Comparison of ENCODE assay signal across 25 cellular contexts in the genomic region with DNA sequence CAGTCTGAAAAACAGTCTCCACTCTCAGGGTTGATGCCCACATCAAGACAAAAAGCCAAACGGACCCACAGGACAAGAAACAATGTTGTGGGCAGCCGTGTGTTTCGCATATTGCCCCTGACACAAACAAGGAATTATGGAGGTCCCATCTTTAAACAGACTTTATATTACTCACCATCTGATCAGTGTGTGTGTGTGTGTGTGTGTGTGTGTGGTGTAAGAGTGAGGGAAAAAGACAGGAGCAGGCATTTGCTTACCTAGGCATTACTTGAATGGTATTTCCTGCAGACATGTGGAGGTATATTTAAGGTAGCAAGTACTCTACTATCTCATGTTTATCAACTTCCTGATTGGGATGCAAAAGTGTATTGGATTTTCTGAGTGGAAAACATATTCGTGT.
DNase-seq lines count a peak whose midpoint lies in the region; ATAC-seq and TF ChIP-seq lines count a peak whose summit lies in the region.
"Had no signal": no experiment of that assay in that cellular context is flagged by ENCODE, and none has a peak within 500 bp of the region (broad histone marks: within the 10 kb centered on the region; RNA-seq: fewer than 3 reads in every experiment).

No MANE protein-coding gene starts in this region.

- CTCF ChIA-PET in IMR-90 (lab: Yijun Ruan, JAX) = no interaction called here

- H3K56ac ChIP-seq in IMR-90 (ENCODE audit: extremely low read depth, insufficient read depth, low read length) = no peak overlapping the region

- in situ Hi-C loops in IMR-90 (cut with MboI; ENCODE audit: low sequenced_read_pairs) (no loop called here), transverse colon (cut with MboI; ENCODE audit: low pct_ligation_motif_present in 1 of 4, low pct_unique_long_range_greater_than_20kb in 1 of 4, low sequenced_read_pairs in 3 of 4) (loop anchor here in 2 of 4 donors (10.0 to 25.0 kb wide), 2 partner anchors 66 to 167 kb away; no protein-coding TSS in a partner anchor), brain microvascular endothelial cell (cut with HindIII; ENCODE audit: low pct_ligation_motif_present, low sequenced_read_pairs) (no loop called here)

- intact Hi-C loops in IMR-90 (cut with micrococcal nuclease) = loop anchor here (5.0 kb wide), 2 partner anchors 68 to 282 kb away; no protein-coding TSS in a partner anchor
- intact Hi-C loops in dendritic cell treated with granulocyte-macrophage colony-stimulating factor and Interleukin-4, amounts not matched to agents 40 ng/mL and 50 ng/mL, for 4 days (cut with micrococcal nuclease) = loop anchor here (5.0 kb wide), 2 partner anchors 63 to 182 kb away; partner anchors contain the start of gene SPRED1
- intact Hi-C loops in transverse colon (cut with DNase I; ENCODE audit: low total_unique reads) = no loop called here

- H3K27ac Mint-ChIP-seq in dendritic cell treated with granulocyte-macrophage colony-stimulating factor and Interleukin-4, amounts not matched to agents 40 ng/mL and 50 ng/mL, for 4 days = peak overlapping the region; percentile 99
- peak overlapping the region; percentile 98 for H3K27ac Mint-ChIP-seq in mesothelial cell of epicardium
- H3K27ac Mint-ChIP-seq: activated naive CD8-positive, alpha-beta T cell; naive thymus-derived CD8-positive, alpha-beta T cell had no signal

- H3K4me1 Mint-ChIP-seq in dendritic cell treated with granulocyte-macrophage colony-stimulating factor and Interleukin-4, amounts not matched to agents 40 ng/mL and 50 ng/mL, for 4 days (ENCODE audit: low read depth) = peaks cover 84% of the 10 kb centered on the region
- H3K4me1 Mint-ChIP-seq in mesothelial cell of epicardium = peaks cover 79% of the 10 kb centered on the region

- H3K23ac ChIP-seq in IMR-90 (ENCODE audit: low read depth, low read length) = no peak overlapping the region

- peaks cover 0 to 8% of the 10 kb centered on the region in 2 experiments; a peak in 1 of 4 replicates for H3K79me1 ChIP-seq in IMR-90 (ENCODE audit: low read depth in 1 of 2, low read length in 2 of 2)

- H2AFZ ChIP-seq in IMR-90 (replicated peaks; ENCODE audit: low read length, poor library complexity) = no peak overlapping the region
- H2AFZ ChIP-seq: GM23248, parathyroid adenoma had no signal

- no peak for TF ChIP-seq POLR2A in IMR-90 (IDR thresholded peaks at IDR 0.05; ENCODE audit: low read depth, low read length)
- TF ChIP-seq POLR2A in transverse colon (IDR thresholded peaks at IDR 0.05) = no peak

- H3K9me3 ChIP-seq in IMR-90 (ENCODE audit: control insufficient read depth, insufficient read depth, low read length) = no peaks in the 10 kb centered on the region
- no peaks in the 10 kb centered on the region for H3K9me3 ChIP-seq in transverse colon
- H3K9me3 ChIP-seq: right atrium auricular region, SJSA1, thoracic aorta had no signal

- no peak overlapping the region for H3K4me2 ChIP-seq in IMR-90 (ENCODE audit: low read depth, low read length)

- no peak overlapping the region for H3K4ac ChIP-seq in IMR-90 (ENCODE audit: low read depth, low read length)

- H2AK5ac ChIP-seq in IMR-90 (ENCODE audit: low read depth, low read length) = no peak overlapping the region

- no peaks in the 10 kb centered on the region for H4K20me1 ChIP-seq in IMR-90 (ENCODE audit: insufficient read depth, low read length)

- no peak overlapping the region for H2BK20ac ChIP-seq in IMR-90 (ENCODE audit: low read depth, low read length)

- H3K9me1 ChIP-seq in IMR-90 (ENCODE audit: insufficient read depth, low read length) = peaks cover 12% of the 10 kb centered on the region; the same call in 1 of the 2 replicates

- H3K27ac ChIP-seq in IMR-90 (ENCODE audit: insufficient read depth, low read length) = no peak overlapping the region
- peak overlapping the region; percentile 84 to 95 (median 92) for H3K27ac ChIP-seq in transverse colon
- no peak overlapping the region for H3K27ac ChIP-seq in brain microvascular endothelial cell
- H3K27ac ChIP-seq: foreskin keratinocyte, GM23248, parathyroid adenoma, SJSA1 had no signal

- H4K5ac ChIP-seq in IMR-90 (ENCODE audit: low read depth, low read length) = no peak overlapping the region

- TF ChIP-seq CTCF in IMR-90 (conservative IDR thresholded peaks at IDR 0.05; ENCODE audit: low read depth, low read length) (no peak), mesothelial cell of epicardium (IDR thresholded peaks at IDR 0.05; ENCODE audit: unreplicated experiment) (no peak), transverse colon (IDR thresholded peaks at IDR 0.05) (no peak), brain microvascular endothelial cell (IDR thresholded peaks at IDR 0.05; ENCODE audit: low read depth, low read length, missing control alignments) (no peak)

- H4K91ac ChIP-seq in IMR-90 (ENCODE audit: insufficient read depth, low read depth, low read length) = no peak overlapping the region; the same call in 1 of the 2 replicates

- H4K8ac ChIP-seq in IMR-90 (ENCODE audit: low read depth in 2 of 2, low read length in 2 of 2) = no peak overlapping the region

- H2AK9ac ChIP-seq in IMR-90 (replicated peaks; ENCODE audit: low read depth, low read length, poor library complexity) = peak overlapping the region; percentile 82

- POLR2A ChIA-PET in IMR-90 (lab: Charles Lee; ENCODE audit: unreplicated experiment) = no interaction called here

- no peak overlapping the region for H3K9ac ChIP-seq in IMR-90 (ENCODE audit: low read depth, low read length)
- H3K9ac ChIP-seq: GM23248, parathyroid adenoma had no signal

- no peaks in the 10 kb centered on the region for H3K9me3 Mint-ChIP-seq in dendritic cell treated with granulocyte-macrophage colony-stimulating factor and Interleukin-4, amounts not matched to agents 40 ng/mL and 50 ng/mL, for 4 days
- no peaks in the 10 kb centered on the region for H3K9me3 Mint-ChIP-seq in mesothelial cell of epicardium

- dilution Hi-C loops in IMR-90 (cut with HindIII; ENCODE audit: low sequenced_read_pairs, unreplicated experiment) = no loop called here

- H3K4me1 ChIP-seq in IMR-90 (ENCODE audit: control insufficient read depth, insufficient read depth, low read length) = peaks cover 9% of the 10 kb centered on the region
- H3K4me1 ChIP-seq in transverse colon = peaks cover 3 to 57% (median 33%) of the 10 kb centered on the region in 4 donors
- H3K4me1 ChIP-seq: parathyroid adenoma had no signal

- H2BK120ac ChIP-seq in IMR-90 (ENCODE audit: low read depth, low read length) = peak overlapping the region; percentile 11; the same call in 1 of the 2 replicates

- ATAC-seq in IMR-90 (ENCODE audit: low read depth) (no peak), GM21825 (IDR thresholded peaks at IDR 0.05; ENCODE audit: unreplicated experiment) (no peak)
- ATAC-seq: foreskin keratinocyte; naive thymus-derived CD8-positive, alpha-beta T cell had no signal

- TF ChIP-seq RAD21 in IMR-90 (IDR thresholded peaks at IDR 0.05; ENCODE audit: low read length) = no peak

- H3K36me3 ChIP-seq in IMR-90 (ENCODE audit: control insufficient read depth, insufficient read depth, low read length) = no peaks in the 10 kb centered on the region
- no peaks in the 10 kb centered on the region for H3K36me3 ChIP-seq in transverse colon
- H3K36me3 ChIP-seq in brain microvascular endothelial cell (replicated peaks) = no peaks in the 10 kb centered on the region
- H3K36me3 ChIP-seq: right atrium auricular region, SJSA1, thoracic aorta had no signal

- peaks cover 15% of the 10 kb centered on the region for H3K27me3 Mint-ChIP-seq in dendritic cell treated with granulocyte-macrophage colony-stimulating factor and Interleukin-4, amounts not matched to agents 40 ng/mL and 50 ng/mL, for 4 days
- H3K27me3 Mint-ChIP-seq in mesothelial cell of epicardium (ENCODE audit: low read depth) = no peaks in the 10 kb centered on the region

- no peak overlapping the region for H3K14ac ChIP-seq in IMR-90 (replicated peaks; ENCODE audit: low read depth, low read length)

- H2BK5ac ChIP-seq in IMR-90 (ENCODE audit: low read depth, low read length, poor library complexity, severe bottlenecking) = no peak overlapping the region

- H3K4me3 ChIP-seq in IMR-90 (ENCODE audit: insufficient read depth, low read depth, low read length) (no peak overlapping the region), transverse colon (no peak overlapping the region), brain microvascular endothelial cell (ENCODE audit: low read depth, low read length) (no peak overlapping the region)
- H3K4me3 ChIP-seq: coronary artery, GM23248, right atrium auricular region, SJSA1, thoracic aorta had no signal

- no peak for TF ChIP-seq EP300 in transverse colon (IDR thresholded peaks at IDR 0.05; ENCODE audit: low read depth)

- WGBS in IMR-90 (ENCODE audit: extremely low coverage in 2 of 2, insufficient read length in 1 of 2), 2 experiments = no CpG with 5 or more reads among the region's 4 CpGs
- WGBS in transverse colon (ENCODE audit: low coverage in 1 of 2), 2 donors = 82 to 86% methylated on average over 2 to 4 of the region's 4 CpGs

- DNase-seq in IMR-90 = peak; percentile 32
- DNase-seq in mesothelial cell of epicardium (ENCODE audit: low spot score in 2 of 2, unreplicated experiment in 2 of 2) = no peak
- DNase-seq in transverse colon = no peak
- DNase-seq in NCI-H69 (lab: John Stamatoyannopoulos, UW) = no peak
- DNase-seq in brain microvascular endothelial cell = no peak
- DNase-seq: activated CD4-positive, alpha-beta T cell treated with anti-CD3 and anti-CD28 coated beads for 48 hours; aorta; effector memory CD4-positive, alpha-beta T cell; head of caudate nucleus; naive thymus-derived CD8-positive, alpha-beta T cell; NCI-H1105; NCI-H187; NCI-H2171; RPMI8226; stimulated activated naive CD4-positive, alpha-beta T cell had no signal

- peak overlapping the region; percentile 37; the same call in 1 of the 3 replicates for H2BK15ac ChIP-seq in IMR-90 (ENCODE audit: low read depth, low read length)

- BruUV-seq in IMR-90 (replicated peaks; lab: Mats Ljungman, UMichigan) = no TSS peak

- H3K27me3 ChIP-seq in IMR-90 (ENCODE audit: control insufficient read depth, insufficient read depth, low read length) = no peaks in the 10 kb centered on the region
- H3K27me3 ChIP-seq in transverse colon = no peaks in the 10 kb centered on the region
- H3K27me3 ChIP-seq in brain microvascular endothelial cell (replicated peaks) = no peaks in the 10 kb centered on the region
- H3K27me3 ChIP-seq: foreskin keratinocyte, right atrium auricular region, SJSA1 had no signal

- H3K36me3 Mint-ChIP-seq in dendritic cell treated with granulocyte-macrophage colony-stimulating factor and Interleukin-4, amounts not matched to agents 40 ng/mL and 50 ng/mL, for 4 days (ENCODE audit: low read depth) = no peaks in the 10 kb centered on the region
- no peaks in the 10 kb centered on the region for H3K36me3 Mint-ChIP-seq in mesothelial cell of epicardium
- H3K36me3 Mint-ChIP-seq: activated naive CD8-positive, alpha-beta T cell had no signal

- no peak overlapping the region for H3K4me3 Mint-ChIP-seq in dendritic cell treated with granulocyte-macrophage colony-stimulating factor and Interleukin-4, amounts not matched to agents 40 ng/mL and 50 ng/mL, for 4 days
- no peak overlapping the region for H3K4me3 Mint-ChIP-seq in mesothelial cell of epicardium
- H3K4me3 Mint-ChIP-seq: activated naive CD8-positive, alpha-beta T cell had no signal

- no peak overlapping the region for H3K18ac ChIP-seq in IMR-90 (ENCODE audit: low read depth, low read length)

TF ChIP-seq in IMR-90, 13 proteins besides CTCF, POLR2A, EP300 and RAD21:
- TF ChIP-seq MAFK (IDR thresholded peaks at IDR 0.05; ENCODE audit: low read depth, low read length) = peak; percentile 32
- no peak for TF ChIP-seq CEBPB (IDR thresholded peaks at IDR 0.05; ENCODE audit: low read depth, low read length)

Comparison
In these comparisons a context has a peak if more than half of its experiments do, and no peak if none do; other contexts are left out.
1. H3K27ac ChIP-seq: peak in transverse colon (4 of 4); none in IMR-90 (single experiment) and brain microvascular endothelial cell (single experiment).